1 cellular context compared by ENCODE assay signal in the genomic region with DNA sequence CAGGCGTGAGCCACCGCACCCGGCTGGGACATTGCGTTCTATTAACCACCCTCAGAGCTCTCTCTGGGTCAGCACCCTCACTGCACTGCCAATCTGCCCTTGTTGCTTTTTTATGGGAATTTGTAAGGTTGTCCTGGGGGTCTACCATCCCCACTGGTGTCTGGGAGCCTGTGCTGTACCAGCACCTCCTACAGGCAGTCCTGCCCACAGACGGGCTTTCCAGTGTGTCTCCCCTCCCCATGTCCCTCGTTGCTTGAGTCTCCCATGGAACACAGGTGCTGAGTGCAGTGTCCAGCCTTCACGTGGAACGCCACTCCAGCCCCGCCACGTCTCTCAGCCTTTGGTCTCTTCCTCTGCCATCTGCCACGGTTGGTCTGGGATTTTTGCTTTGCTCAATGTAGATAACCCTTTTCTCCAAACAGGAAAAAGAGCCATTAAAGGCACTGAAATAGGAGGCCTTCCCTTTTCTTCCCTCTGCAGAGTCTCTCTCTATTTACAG.
TF ChIP-seq lines count a peak whose summit lies in the region.

No MANE protein-coding gene starts in this region.

TF ChIP-seq in WTC11, 78 proteins besides CTCF, POLR2A, EP300 and RAD21 (continued from another document):
- TF ChIP-seq, protein P1, sequence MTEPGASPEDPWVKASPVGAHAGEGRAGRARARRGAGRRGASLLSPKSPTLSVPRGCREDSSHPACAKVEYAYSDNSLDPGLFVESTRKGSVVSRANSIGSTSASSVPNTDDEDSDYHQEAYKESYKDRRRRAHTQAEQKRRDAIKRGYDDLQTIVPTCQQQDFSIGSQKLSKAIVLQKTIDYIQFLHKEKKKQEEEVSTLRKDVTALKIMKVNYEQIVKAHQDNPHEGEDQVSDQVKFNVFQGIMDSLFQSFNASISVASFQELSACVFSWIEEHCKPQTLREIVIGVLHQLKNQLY (CRISPR knock-in tag; IDR thresholded peaks at IDR 0.05): no peak
- TF ChIP-seq AFF4 (CRISPR knock-in tag; IDR thresholded peaks at IDR 0.05; ENCODE audit: borderline replicate concordance) (no peak), ZNF671 (CRISPR knock-in tag; IDR thresholded peaks at IDR 0.05) (no peak), FOXP1 (CRISPR knock-in tag; IDR thresholded peaks at IDR 0.05; ENCODE audit: borderline replicate concordance) (no peak), TEAD4 (CRISPR knock-in tag; IDR thresholded peaks at IDR 0.05) (no peak), RORB (CRISPR knock-in tag; IDR thresholded peaks at IDR 0.05) (no peak), ZNF396 (CRISPR knock-in tag; IDR thresholded peaks at IDR 0.05; ENCODE audit: borderline replicate concordance) (no peak)
- TF ChIP-seq, protein P2, sequence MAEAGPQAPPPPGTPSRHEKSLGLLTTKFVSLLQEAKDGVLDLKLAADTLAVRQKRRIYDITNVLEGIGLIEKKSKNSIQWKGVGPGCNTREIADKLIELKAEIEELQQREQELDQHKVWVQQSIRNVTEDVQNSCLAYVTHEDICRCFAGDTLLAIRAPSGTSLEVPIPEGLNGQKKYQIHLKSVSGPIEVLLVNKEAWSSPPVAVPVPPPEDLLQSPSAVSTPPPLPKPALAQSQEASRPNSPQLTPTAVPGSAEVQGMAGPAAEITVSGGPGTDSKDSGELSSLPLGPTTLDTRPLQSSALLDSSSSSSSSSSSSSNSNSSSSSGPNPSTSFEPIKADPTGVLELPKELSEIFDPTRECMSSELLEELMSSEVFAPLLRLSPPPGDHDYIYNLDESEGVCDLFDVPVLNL (CRISPR knock-in tag; IDR thresholded peaks at IDR 0.05; ENCODE audit: borderline replicate concordance, low read depth): no peak
